25 cellular contexts compared by ENCODE assay signal in the genomic region with DNA sequence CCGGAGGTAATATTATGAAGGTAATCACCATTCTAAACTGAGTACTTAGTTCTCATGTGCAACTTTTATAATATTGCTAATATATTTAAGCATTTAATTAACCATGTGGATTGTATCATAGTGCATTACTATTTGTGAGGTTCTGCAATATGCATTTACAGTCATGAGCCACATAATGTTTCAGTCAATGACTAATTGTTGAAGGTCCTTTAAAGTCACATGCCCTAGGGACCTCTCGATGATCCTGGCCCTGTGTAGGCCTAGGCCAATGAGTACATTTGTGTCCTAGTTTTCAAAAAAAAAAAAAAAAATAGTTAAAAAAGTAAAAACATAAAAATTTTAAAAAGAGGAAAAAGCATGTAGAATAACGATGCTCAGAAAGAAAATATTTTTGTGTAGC.
DNase-seq lines count a peak whose midpoint lies in the region; ATAC-seq, FAIRE-seq and TF ChIP-seq lines count a peak whose summit lies in the region.
"Had no signal": no experiment of that assay in that cellular context is flagged by ENCODE, and none has a peak within 500 bp of the region (broad histone marks: within the 10 kb centered on the region; RNA-seq: fewer than 3 reads in every experiment).

No MANE protein-coding gene starts in this region.

- H3K9me3 ChIP-seq in GM23248 (ENCODE audit: low read depth) (no peaks in the 10 kb centered on the region), MM.1S (replicated peaks; ENCODE audit: insufficient read depth, low read length) (no peaks in the 10 kb centered on the region)
- H3K9me3 ChIP-seq: A549 had no signal

- no peaks in the 10 kb centered on the region for H3K9me2 ChIP-seq in GM23248 (ENCODE audit: insufficient read depth)
- H3K9me2 ChIP-seq in MM.1S (replicated peaks; ENCODE audit: insufficient read depth, low read length), result no peaks in the 10 kb centered on the region

- H3K4me3 Mint-ChIP-seq in naive thymus-derived CD8-positive, alpha-beta T cell, result no peak overlapping the region
- H3K4me3 Mint-ChIP-seq: B cell; CD8-positive, alpha-beta T cell; GM23338; HFFc6 had no signal

- peak overlapping the region; percentile 48; the same call in 1 of the 2 replicates for H3K27ac ChIP-seq in ACC112 (ENCODE audit: low read depth, low read length)
- H3K27ac ChIP-seq in GM23248, result no peak overlapping the region
- no peak overlapping the region for H3K27ac ChIP-seq in MM.1S (ENCODE audit: low read length)
- H3K27ac ChIP-seq: 22Rv1; A549; BLaER1 treated with 17β-estradiol and CSF1 and Interleukin-3, amounts not matched to agents 10 nM and 100 nM had no signal

- no peak for FAIRE-seq in D721Med (lab: Jason Lieb, UNC)
- FAIRE-seq: A549, GM12892, GM18507, H54, HepG2 had no signal

- H3K9ac ChIP-seq in GM23248 (no peak overlapping the region), MM.1S (ENCODE audit: low read length) (no peak overlapping the region)
- H3K9ac ChIP-seq: BLaER1 treated with 17β-estradiol and CSF1 and Interleukin-3, amounts not matched to agents 10 nM and 100 nM had no signal

- H3K36me3 ChIP-seq in ACC112 (ENCODE audit: insufficient read depth, low read length) (no peaks in the 10 kb centered on the region), GM23248 (ENCODE audit: low read depth) (no peaks in the 10 kb centered on the region), MM.1S (replicated peaks; ENCODE audit: insufficient read depth, low read length) (no peaks in the 10 kb centered on the region)
- H3K36me3 ChIP-seq: BLaER1 treated with 17β-estradiol and CSF1 and Interleukin-3, amounts not matched to agents 10 nM and 100 nM had no signal

- H3K9me3 Mint-ChIP-seq in naive thymus-derived CD8-positive, alpha-beta T cell, result no peaks in the 10 kb centered on the region
- H3K9me3 Mint-ChIP-seq: CD8-positive, alpha-beta T cell; GM23338; HFFc6 had no signal

- H3K4me2 ChIP-seq in GM23248 (ENCODE audit: unreplicated experiment) (no peak overlapping the region), MM.1S (ENCODE audit: low read depth, low read length) (no peak overlapping the region)
- H3K4me2 ChIP-seq: A549; BLaER1 treated with 17β-estradiol and CSF1 and Interleukin-3, amounts not matched to agents 10 nM and 100 nM; GM23338 had no signal

- TF ChIP-seq CTCF in fibroblast of mammary gland (conservative IDR thresholded peaks at IDR 0.05; ENCODE audit: control insufficient read depth, insufficient read depth, low read depth, low read length) (no peak), MM.1S (IDR thresholded peaks at IDR 0.05; ENCODE audit: low read length) (no peak), D721Med (IDR thresholded peaks at IDR 0.05; ENCODE audit: insufficient read depth, missing control alignments) (no peak)

- H3K4me3 ChIP-seq in ACC112 (ENCODE audit: low read depth, low read length), result no peak overlapping the region
- H3K4me3 ChIP-seq in GM23248, result no peak overlapping the region
- no peak overlapping the region for H3K4me3 ChIP-seq in fibroblast of mammary gland (ENCODE audit: control insufficient read depth, low read depth, low read length)
- H3K4me3 ChIP-seq in MM.1S (ENCODE audit: low read length), result no peak overlapping the region
- H3K4me3 ChIP-seq: A549; BLaER1 treated with 17β-estradiol and CSF1 and Interleukin-3, amounts not matched to agents 10 nM and 100 nM; GM23338 had no signal

- POLR2A ChIA-PET in naive thymus-derived CD8-positive, alpha-beta T cell (lab: Charles Lee), result interaction anchor here (0.6 kb wide), 1 partner anchor 297 kb away, joined by 5 read pairs; no protein-coding TSS in a partner anchor

- H3K4me1 ChIP-seq in ACC112 (ENCODE audit: control insufficient read depth, insufficient read depth, low read length, unreplicated experiment), result peaks cover 23% of the 10 kb centered on the region
- peaks cover 25% of the 10 kb centered on the region; the same call in 1 of the 2 replicates for H3K4me1 ChIP-seq in GM23248 (ENCODE audit: insufficient read depth)
- no peaks in the 10 kb centered on the region for H3K4me1 ChIP-seq in MM.1S (ENCODE audit: low read length)
- H3K4me1 ChIP-seq: A549; BLaER1 treated with 17β-estradiol and CSF1 and Interleukin-3, amounts not matched to agents 10 nM and 100 nM had no signal

- peaks cover 3 to 12% (median 4%) of the 10 kb centered on the region in 4 donors for H3K4me1 Mint-ChIP-seq in naive thymus-derived CD8-positive, alpha-beta T cell
- H3K4me1 Mint-ChIP-seq: B cell, GM23338 had no signal

- 75 to 89% methylated on average over 3 of the region's 3 CpGs for WGBS in GM23248 (ENCODE audit: low coverage in 1 of 2, low lambda C conversion rate in 2 of 2, missing lambda C conversion rate in 2 of 2), 2 experiments

- H3K79me2 ChIP-seq in ACC112 (ENCODE audit: control insufficient read depth, insufficient read depth, low read length, unreplicated experiment) (no peaks in the 10 kb centered on the region), GM23248 (ENCODE audit: insufficient read depth) (no peaks in the 10 kb centered on the region), MM.1S (ENCODE audit: low read length) (no peaks in the 10 kb centered on the region)

- H3F3A ChIP-seq in GM23248 (ENCODE audit: insufficient read depth), result no peaks in the 10 kb centered on the region
- no peaks in the 10 kb centered on the region for H3F3A ChIP-seq in MM.1S (ENCODE audit: insufficient read depth, low read length)

- no peak for ATAC-seq in HG03565 (IDR thresholded peaks at IDR 0.05; ENCODE audit: unreplicated experiment)
- no peak for ATAC-seq in naive thymus-derived CD8-positive, alpha-beta T cell
- ATAC-seq: A549; CD8-positive, alpha-beta T cell; GM23338; HCT116; HepG2 had no signal

- H3K36me3 Mint-ChIP-seq in naive thymus-derived CD8-positive, alpha-beta T cell, result no peaks in the 10 kb centered on the region
- H3K36me3 Mint-ChIP-seq: CD8-positive, alpha-beta T cell had no signal

- in situ Hi-C loops in GM23248 (cut with MboI), result loop anchor here (10.0 kb wide), 1 partner anchor 1446 kb away; no protein-coding TSS in a partner anchor

- H4K20me1 ChIP-seq in GM23248 (ENCODE audit: insufficient read depth) (no peaks in the 10 kb centered on the region), MM.1S (ENCODE audit: insufficient read depth, low read length) (no peaks in the 10 kb centered on the region)
- H4K20me1 ChIP-seq: BLaER1 treated with 17β-estradiol and CSF1 and Interleukin-3, amounts not matched to agents 10 nM and 100 nM had no signal

- no peaks in the 10 kb centered on the region for H3K27me3 ChIP-seq in ACC112 (ENCODE audit: insufficient read depth, low read length)
- no peaks in the 10 kb centered on the region for H3K27me3 ChIP-seq in GM23248 (replicated peaks; ENCODE audit: insufficient read depth)
- H3K27me3 ChIP-seq in MM.1S (replicated peaks; ENCODE audit: insufficient read depth, low read length), result no peaks in the 10 kb centered on the region
- H3K27me3 ChIP-seq: BLaER1 treated with 17β-estradiol and CSF1 and Interleukin-3, amounts not matched to agents 10 nM and 100 nM had no signal

- peak; percentile 35 for DNase-seq in GM23248
- peak; percentile 6 for DNase-seq in RKO (ENCODE audit: low spot score)
- peak; percentile 57 for DNase-seq in fibroblast of mammary gland (ENCODE audit: low read depth)
- no peak for DNase-seq in MM.1S
- no peak for DNase-seq in D721Med (ENCODE audit: insufficient read length, low spot score)
- DNase-seq in naive thymus-derived CD8-positive, alpha-beta T cell, result no peak
- DNase-seq: Calu3; CD8-positive, alpha-beta T cell; DMS 273 treated with DMSO at 0.1 percent for 48 hours; DMS53; DND-41; GDM1; HFFc6 had no signal

- no peak overlapping the region for H3K27ac Mint-ChIP-seq in naive thymus-derived CD8-positive, alpha-beta T cell
- H3K27ac Mint-ChIP-seq: B cell; CD8-positive, alpha-beta T cell; GM23338; HFFc6 had no signal

- no peaks in the 10 kb centered on the region for H3K27me3 Mint-ChIP-seq in naive thymus-derived CD8-positive, alpha-beta T cell
- H3K27me3 Mint-ChIP-seq: B cell had no signal

- peak overlapping the region; percentile 37 for H2AFZ ChIP-seq in ACC112 (ENCODE audit: low read length, unreplicated experiment)
- no peak overlapping the region for H2AFZ ChIP-seq in GM23248
- H2AFZ ChIP-seq in MM.1S (ENCODE audit: low read length), result no peak overlapping the region
- H2AFZ ChIP-seq: GM23338 had no signal

Comparison
In these comparisons a context has a peak if more than half of its experiments do, and no peak if none do; other contexts are left out.
1. DNase-seq: peak in GM23248 (single experiment), RKO (single experiment) and fibroblast of mammary gland (single experiment); none in MM.1S (single experiment), D721Med (single experiment) and naive thymus-derived CD8-positive, alpha-beta T cell (0 of 10).